In genomic region chrX:132367984-132368383, GRCh38 we compare ENCODE assay signal across 1 cellular context.
TF ChIP-seq lines count a peak whose summit lies in the region.

No MANE protein-coding gene starts in this region.

TF ChIP-seq in HepG2, 621 proteins besides CTCF, POLR2A, EP300 and RAD21 (continued from another document and continues in another):
- TF ChIP-seq POGK (CRISPR knock-in tag; conservative IDR thresholded peaks at IDR 0.05) (no peak), DPF2 (CRISPR knock-in tag; IDR thresholded peaks at IDR 0.05; ENCODE audit: borderline replicate concordance, low read depth) (peak; percentile 78; the same call in 1 of the 2 replicates), GZF1 (CRISPR knock-in tag; IDR thresholded peaks at IDR 0.05) (no peak), ZBTB33 (CRISPR knock-in tag; IDR thresholded peaks at IDR 0.05) (no peak), GATAD2A (CRISPR knock-in tag; IDR thresholded peaks at IDR 0.05) (peak; percentile 94), SAP130 (CRISPR knock-in tag; IDR thresholded peaks at IDR 0.05; ENCODE audit: low read depth) (peak; percentile 42; the same call in 1 of the 2 replicates), FOXA1 (IDR thresholded peaks at IDR 0.05) (peak; percentile 67; the same call in 1 of the 2 replicates), FOXA1 (CRISPR knock-in tag; IDR thresholded peaks at IDR 0.05) (peak; percentile 93), DNMT3B (CRISPR knock-in tag; conservative IDR thresholded peaks at IDR 0.05) (no peak), GATA4 (IDR thresholded peaks at IDR 0.05; ENCODE audit: borderline replicate concordance, low read depth) (peak; percentile 40; the same call in 1 of the 2 replicates), CREM (IDR thresholded peaks at IDR 0.05) (peak; percentile 72), CREM (CRISPR knock-in tag; IDR thresholded peaks at IDR 0.05) (no peak), ZNF660 (CRISPR knock-in tag; IDR thresholded peaks at IDR 0.05; ENCODE audit: borderline replicate concordance, low read depth) (no peak), NFATC3 (CRISPR knock-in tag; IDR thresholded peaks at IDR 0.05) (no peak), ZNF235 (CRISPR knock-in tag; IDR thresholded peaks at IDR 0.05; ENCODE audit: borderline replicate concordance) (no peak), HNF1A (IDR thresholded peaks at IDR 0.05; ENCODE audit: low read depth) (0 out of 2 replicates have a peak, but pooled peaks have one; percentile 27), HNF1A (CRISPR knock-in tag; IDR thresholded peaks at IDR 0.05; ENCODE audit: borderline replicate concordance) (no peak; the same call in 1 of the 2 replicates), ZNF800 (CRISPR knock-in tag; IDR thresholded peaks at IDR 0.05) (no peak), ZBTB7B (CRISPR knock-in tag; IDR thresholded peaks at IDR 0.05) (peak; percentile 98), FOXK1 (CRISPR knock-in tag; IDR thresholded peaks at IDR 0.05; ENCODE audit: borderline replicate concordance, low read depth) (peak; percentile 58; the same call in 1 of the 2 replicates), ZNF776 (CRISPR knock-in tag; IDR thresholded peaks at IDR 0.05) (no peak), FOXO1 (CRISPR knock-in tag; IDR thresholded peaks at IDR 0.05) (peak; percentile 62), ESRRA (CRISPR knock-in tag; IDR thresholded peaks at IDR 0.05; ENCODE audit: low read depth) (0 out of 2 replicates have a peak, but pooled peaks have one; percentile 14), ZNF674 (CRISPR knock-in tag; IDR thresholded peaks at IDR 0.05; ENCODE audit: low read depth) (no peak), HOMEZ (CRISPR knock-in tag; IDR thresholded peaks at IDR 0.05; ENCODE audit: low read depth) (peak; percentile 33; the same call in 1 of the 2 replicates), ATF5 (CRISPR knock-in tag; IDR thresholded peaks at IDR 0.05; ENCODE audit: low read depth) (no peak), ELF3 (CRISPR knock-in tag; IDR thresholded peaks at IDR 0.05) (peak; percentile 48), TFDP2 (CRISPR knock-in tag; IDR thresholded peaks at IDR 0.05) (no peak), IRF1 (CRISPR knock-in tag; IDR thresholded peaks at IDR 0.05; ENCODE audit: low read depth) (no peak), TSC22D2 (CRISPR knock-in tag; IDR thresholded peaks at IDR 0.05; ENCODE audit: borderline replicate concordance) (no peak), MBD4 (IDR thresholded peaks at IDR 0.05; ENCODE audit: borderline replicate concordance, low read length) (peak; percentile 70; the same call in 1 of the 2 replicates), ISX (CRISPR knock-in tag; conservative IDR thresholded peaks at IDR 0.05) (no peak), ZNF121 (CRISPR knock-in tag; IDR thresholded peaks at IDR 0.05) (no peak), HDAC2 (CRISPR knock-in tag; IDR thresholded peaks at IDR 0.05) (peak; percentile 67), ZNF331 (CRISPR knock-in tag; IDR thresholded peaks at IDR 0.05) (peak; percentile 42; the same call in 1 of the 2 replicates), ELF1 (CRISPR knock-in tag; IDR thresholded peaks at IDR 0.05) (no peak), NKX3-1 (CRISPR knock-in tag; IDR thresholded peaks at IDR 0.05) (no peak), SOX13 (IDR thresholded peaks at IDR 0.05) (0 out of 2 replicates have a peak, but pooled peaks have one; percentile 13), SOX13 (CRISPR knock-in tag; conservative IDR thresholded peaks at IDR 0.05 in 1 of 2, IDR thresholded peaks at IDR 0.05 in 1 of 2) (peak in 1 of 2 experiments; percentile 76; a peak in 2 of 4 replicates), ZBTB34 (CRISPR knock-in tag; IDR thresholded peaks at IDR 0.05) (peak; percentile 78; the same call in 1 of the 2 replicates), NFIC (IDR thresholded peaks at IDR 0.05; ENCODE audit: low read length) (peak; percentile 74), CEBPB (IDR thresholded peaks at IDR 0.05; ENCODE audit: borderline replicate concordance, low read depth, low read length) (peak; percentile 90), HOXA7 (CRISPR knock-in tag; IDR thresholded peaks at IDR 0.05) (no peak), PATZ1 (CRISPR knock-in tag; IDR thresholded peaks at IDR 0.05) (peak; percentile 48; the same call in 1 of the 2 replicates), PBX2 (CRISPR knock-in tag; IDR thresholded peaks at IDR 0.05) (no peak)
